In the genomic region with DNA sequence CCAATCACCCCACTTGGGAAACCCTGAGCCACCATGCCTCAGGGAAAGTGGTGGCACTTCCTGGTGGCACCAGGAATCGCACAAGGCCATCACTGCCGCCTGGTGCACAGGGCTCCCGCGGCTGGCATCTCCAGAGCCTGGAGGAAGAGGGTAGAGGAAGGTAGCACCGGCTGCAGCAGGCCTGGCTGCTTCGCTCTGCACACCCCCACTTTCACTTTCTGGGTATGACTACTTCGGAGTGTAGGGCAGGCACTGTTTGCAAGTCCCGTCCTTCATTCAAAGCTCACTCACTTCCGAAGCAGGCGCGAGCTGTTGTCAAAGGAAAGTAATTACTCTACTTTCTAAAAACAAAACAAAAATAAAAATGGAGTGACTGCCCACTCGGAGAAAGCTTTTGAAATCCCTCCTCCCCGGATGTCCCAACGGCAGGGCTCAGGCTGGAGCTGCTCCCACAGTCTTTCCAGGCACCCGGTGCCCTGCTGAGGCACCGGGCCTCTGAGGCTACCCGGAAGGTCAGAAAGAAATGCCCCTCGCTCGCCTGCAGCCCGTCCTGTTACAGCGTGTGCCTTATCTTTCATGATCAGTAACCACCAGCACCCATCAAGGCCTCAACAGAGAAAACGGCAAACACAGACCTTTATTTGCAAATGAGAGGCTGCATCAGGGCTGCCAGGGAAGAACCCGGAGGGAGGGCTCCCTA, we compare ENCODE assay signal across 8 cellular contexts. TPM values are rescaled to one million over a fixed set of nuclear protein-coding genes. Genes with fewer than 3 reads are reported as not detected.
A peak's percentile ranks its signal among the peaks of the same experiment; 100 is the strongest.
DNase-seq lines count a peak whose midpoint lies in the region; ATAC-seq lines count a peak whose summit lies in the region.

No MANE protein-coding gene starts in this region.

- peak overlapping the region; percentile 92 for H3K9ac ChIP-seq in SK-N-MC (ENCODE audit: insufficient read length)

- H3K4me1 Mint-ChIP-seq in activated naive CD8-positive, alpha-beta T cell treated with anti-CD3 and anti-CD28 coated beads, Interleukin-2, amount 10 ng/mL, durations not matched to agents 7 days and 5 days, result peaks cover 19% of the 10 kb centered on the region

- no peaks in the 10 kb centered on the region for H3K9me3 ChIP-seq in SK-N-MC (ENCODE audit: low read depth, low read length)

- peak overlapping the region; percentile 85 for H3K4me3 ChIP-seq in SK-N-MC
- H3K4me3 ChIP-seq in iPS-11a (ENCODE audit: low read depth, low read length), result peak overlapping the region; percentile 77

- peak overlapping the region; percentile 95 for H3K4me3 Mint-ChIP-seq in activated naive CD8-positive, alpha-beta T cell treated with anti-CD3 and anti-CD28 coated beads, Interleukin-2, amount 10 ng/mL, durations not matched to agents 7 days and 5 days

- peak overlapping the region; percentile 97 for H3K27ac Mint-ChIP-seq in activated naive CD8-positive, alpha-beta T cell treated with anti-CD3 and anti-CD28 coated beads, Interleukin-2, amount 10 ng/mL, durations not matched to agents 7 days and 5 days

- peak; percentile 72 for DNase-seq in CD1c-positive myeloid dendritic cell (ENCODE audit: extremely low spot score)
- peak; percentile 63 for DNase-seq in HCEC 1CT
- no peak for DNase-seq in SK-N-MC (ENCODE audit: low read depth, low spot score)
- peak; percentile 62 for DNase-seq in activated naive CD8-positive, alpha-beta T cell treated with anti-CD3 and anti-CD28 coated beads, Interleukin-2, amount 10 ng/mL, durations not matched to agents 7 days and 5 days
- peak; percentile 50 to 55 for DNase-seq in stimulated activated CD4-positive, alpha-beta T cell treated with anti-CD3 and anti-CD28 coated beads, Interleukin-12 subunit alpha, Interleukin-12 subunit beta, amount 100 ng/mL, for 24 hours (ENCODE audit: low read depth in 2 of 2)
- DNase-seq in NCI-H510A (lab: John Stamatoyannopoulos, UW), result no peak

- H3K36me3 Mint-ChIP-seq in activated naive CD8-positive, alpha-beta T cell treated with anti-CD3 and anti-CD28 coated beads, Interleukin-2, amount 10 ng/mL, durations not matched to agents 7 days and 5 days, result no peaks in the 10 kb centered on the region

- 0 out of 2 replicates have a peak overlapping the region, but pooled peaks have one; percentile 29 for H3K27ac ChIP-seq in SK-N-MC

- POLR2A ChIA-PET in activated naive CD8-positive, alpha-beta T cell treated with anti-CD3 and anti-CD28 coated beads, Interleukin-2, amount 10 ng/mL, durations not matched to agents 7 days and 5 days (lab: Charles Lee), result interaction anchor here (0.6 to 2.6 kb wide), 7 partner anchors 15 to 99 kb away, joined by 3 to 19 read pairs (median 5); a partner anchor contains a TSS

- peaks cover 15% of the 10 kb centered on the region for H3K27me3 Mint-ChIP-seq in activated naive CD8-positive, alpha-beta T cell treated with anti-CD3 and anti-CD28 coated beads, Interleukin-2, amount 10 ng/mL, durations not matched to agents 7 days and 5 days

- no peaks in the 10 kb centered on the region for H3K9me3 Mint-ChIP-seq in activated naive CD8-positive, alpha-beta T cell treated with anti-CD3 and anti-CD28 coated beads, Interleukin-2, amount 10 ng/mL, durations not matched to agents 7 days and 5 days

- peak; percentile 58 for ATAC-seq in activated naive CD8-positive, alpha-beta T cell treated with anti-CD3 and anti-CD28 coated beads, Interleukin-2, amount 10 ng/mL, durations not matched to agents 7 days and 5 days (ENCODE audit: low read depth)
- ATAC-seq in GM19035 (IDR thresholded peaks at IDR 0.05; ENCODE audit: unreplicated experiment), result no peak

- no peaks in the 10 kb centered on the region for H3K36me3 ChIP-seq in SK-N-MC (ENCODE audit: insufficient read depth, low read length)

RNA-seq across cellular contexts. Expression of a gene that starts 2.0 kb away (rescaled TPM):
- total RNA-seq in activated naive CD8-positive, alpha-beta T cell treated with anti-CD3 and anti-CD28 coated beads, Interleukin-2, amount 10 ng/mL, durations not matched to agents 7 days and 5 days, result 10 to 100 TPM; 50.7 to 54.1 TPM

RNA-seq across cellular contexts. Expression of a gene that starts 40.6 kb away (rescaled TPM):
- total RNA-seq in activated naive CD8-positive, alpha-beta T cell treated with anti-CD3 and anti-CD28 coated beads, Interleukin-2, amount 10 ng/mL, durations not matched to agents 7 days and 5 days, result 10 to 100 TPM; 14.2 to 17.0 TPM

Comparison
In these comparisons a context has a peak if more than half of its experiments do, and no peak if none do; other contexts are left out.
1. DNase-seq: peak in CD1c-positive myeloid dendritic cell (single experiment), HCEC 1CT (single experiment), activated naive CD8-positive, alpha-beta T cell treated with anti-CD3 and anti-CD28 coated beads, Interleukin-2, amount 10 ng/mL, durations not matched to agents 7 days and 5 days (single experiment) and stimulated activated CD4-positive, alpha-beta T cell treated with anti-CD3 and anti-CD28 coated beads, Interleukin-12 subunit alpha, Interleukin-12 subunit beta, amount 100 ng/mL, for 24 hours (2 of 2); none in SK-N-MC (single experiment) and NCI-H510A (single experiment).